In the genomic region with DNA sequence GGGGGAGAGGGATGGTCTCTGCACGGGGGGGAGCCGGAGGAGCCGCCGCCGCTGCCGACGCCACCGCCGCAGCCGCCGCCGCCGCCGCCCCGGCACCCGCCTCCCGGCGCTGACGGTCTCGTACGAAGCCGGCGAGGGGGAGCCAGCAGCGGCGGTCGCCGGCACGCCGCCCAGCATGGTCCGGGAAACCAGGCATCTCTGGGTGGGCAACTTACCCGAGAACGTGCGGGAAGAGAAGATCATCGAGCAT, we compare ENCODE assay signal across 7 cellular contexts. TPM values are rescaled to one million over a fixed set of nuclear protein-coding genes. Genes with fewer than 3 reads are reported as not detected.
DNase-seq lines count a peak whose midpoint lies in the region; ATAC-seq and TF ChIP-seq lines count a peak whose summit lies in the region.

No MANE protein-coding gene starts in this region.

- no peaks in the 10 kb centered on the region for H3K27me3 Mint-ChIP-seq in activated T-helper 1 cell treated with anti-CD3 and anti-CD28 coated beads, Interleukin-12 subunit alpha, Interleukin-12 subunit beta, Interleukin-2, Interleukin-4 antibody, amounts not matched to agents 30 ng/mL and 10 ng/mL and 1 ng/mL, durations not matched to agents 14 hours and 24 hours and 36 hours (ENCODE audit: insufficient read depth)

- H3K4me1 Mint-ChIP-seq in activated T-helper 1 cell treated with anti-CD3 and anti-CD28 coated beads, Interleukin-12 subunit alpha, Interleukin-12 subunit beta, Interleukin-2, Interleukin-4 antibody, amounts not matched to agents 30 ng/mL and 10 ng/mL and 1 ng/mL, durations not matched to agents 14 hours and 24 hours and 36 hours (ENCODE audit: low read depth), result peaks cover 46% of the 10 kb centered on the region

- H3K4me3 ChIP-seq in iPS-20b (ENCODE audit: low read length) (peak overlapping the region; percentile 91), stomach (peak overlapping the region; percentile 64 to 88 (median 80))

- H3K9me3 ChIP-seq in iPS-20b (ENCODE audit: insufficient read depth, low read depth, low read length) (no peaks in the 10 kb centered on the region), stomach (no peaks in the 10 kb centered on the region)

- intact Hi-C loops in activated T-helper 1 cell treated with anti-CD3 and anti-CD28 coated beads, Interleukin-12 subunit alpha, Interleukin-12 subunit beta, Interleukin-2, Interleukin-4 antibody, amounts not matched to agents 30 ng/mL and 10 ng/mL and 1 ng/mL, durations not matched to agents 14 hours and 24 hours and 36 hours (cut with micrococcal nuclease), result loop anchor here (1.0 to 10.0 kb wide), 7 partner anchors 13 to 433 kb away; partner anchors contain the start of genes DDI2 and ZBTB17
- intact Hi-C loops in stomach (cut with DNase I; ENCODE audit: low total_unique reads), result no loop called here

- H3K36me3 Mint-ChIP-seq in activated T-helper 1 cell treated with anti-CD3 and anti-CD28 coated beads, Interleukin-12 subunit alpha, Interleukin-12 subunit beta, Interleukin-2, Interleukin-4 antibody, amounts not matched to agents 30 ng/mL and 10 ng/mL and 1 ng/mL, durations not matched to agents 14 hours and 24 hours and 36 hours (ENCODE audit: low read depth), result peaks cover 11% of the 10 kb centered on the region

- peak overlapping the region; percentile 75 for H3K4me3 Mint-ChIP-seq in activated T-helper 1 cell treated with anti-CD3 and anti-CD28 coated beads, Interleukin-12 subunit alpha, Interleukin-12 subunit beta, Interleukin-2, Interleukin-4 antibody, amounts not matched to agents 30 ng/mL and 10 ng/mL and 1 ng/mL, durations not matched to agents 14 hours and 24 hours and 36 hours

- DNase-seq in activated T-helper 1 cell treated with anti-CD3 and anti-CD28 coated beads, Interleukin-12 subunit alpha, Interleukin-12 subunit beta, Interleukin-2, Interleukin-4 antibody, amounts not matched to agents 30 ng/mL and 10 ng/mL and 1 ng/mL, durations not matched to agents 14 hours and 24 hours and 36 hours (ENCODE audit: low spot score), result no peak
- DNase-seq in stomach, result no peak
- DNase-seq in NOMO-1 treated with dmso at 0.1 percent for 144 hours (lab: John Stamatoyannopoulos, UW; ENCODE audit: unreplicated experiment), result no peak

- no peak for TF ChIP-seq CTCF in stomach (IDR thresholded peaks at IDR 0.05)

- H3K9ac ChIP-seq in iPS-20b (ENCODE audit: low read depth, low read length), result peak overlapping the region; percentile 97; the same call in 1 of the 2 replicates

- H3K9me3 Mint-ChIP-seq in activated T-helper 1 cell treated with anti-CD3 and anti-CD28 coated beads, Interleukin-12 subunit alpha, Interleukin-12 subunit beta, Interleukin-2, Interleukin-4 antibody, amounts not matched to agents 30 ng/mL and 10 ng/mL and 1 ng/mL, durations not matched to agents 14 hours and 24 hours and 36 hours, result no peaks in the 10 kb centered on the region

- TF ChIP-seq POLR2A in stomach (IDR thresholded peaks at IDR 0.05), result no peak

- H3K4me1 ChIP-seq in iPS-20b (ENCODE audit: insufficient read depth, low read length), result peaks cover 16% of the 10 kb centered on the region
- H3K4me1 ChIP-seq in stomach, result peaks cover 12 to 69% (median 50%) of the 10 kb centered on the region in 4 donors

- H3K36me3 ChIP-seq in iPS-20b (ENCODE audit: insufficient read depth, low read depth, low read length) (no peaks in the 10 kb centered on the region), stomach (no peaks in the 10 kb centered on the region)

- H3K27ac Mint-ChIP-seq in activated T-helper 1 cell treated with anti-CD3 and anti-CD28 coated beads, Interleukin-12 subunit alpha, Interleukin-12 subunit beta, Interleukin-2, Interleukin-4 antibody, amounts not matched to agents 30 ng/mL and 10 ng/mL and 1 ng/mL, durations not matched to agents 14 hours and 24 hours and 36 hours, result peak overlapping the region; percentile 75

- 0% methylated on average over 5 to 34 of the region's 34 CpGs; no CpG with 5 or more reads in 1 of the 5 donors for WGBS in stomach, 5 donors

- H3K27me3 ChIP-seq in iPS-20b (ENCODE audit: insufficient read depth, low read length) (no peaks in the 10 kb centered on the region; the same call in 1 of the 2 replicates), stomach (no peaks in the 10 kb centered on the region)

- TF ChIP-seq EP300 in stomach (IDR thresholded peaks at IDR 0.05), result no peak

- peak; percentile 14 for ATAC-seq in HG02840 (IDR thresholded peaks at IDR 0.05; ENCODE audit: low FRiP score, unreplicated experiment)
- no peak for ATAC-seq in HG03439 (IDR thresholded peaks at IDR 0.05; ENCODE audit: unreplicated experiment)
- no peak for ATAC-seq in GM19328 (IDR thresholded peaks at IDR 0.05; ENCODE audit: unreplicated experiment)

- H3K27ac ChIP-seq in iPS-20b (ENCODE audit: low read length), result no peak overlapping the region
- H3K27ac ChIP-seq in stomach, result peak overlapping the region; percentile 93 to 99 (median 95)

RNA-seq across cellular contexts. Expression of gene SPEN, which starts 0.3 kb away (rescaled TPM):
- 81.9 and 87.6 TPM in 2 replicates for total RNA-seq in activated T-helper 1 cell treated with anti-CD3 and anti-CD28 coated beads, Interleukin-12 subunit alpha, Interleukin-12 subunit beta, Interleukin-2, Interleukin-4 antibody, amounts not matched to agents 30 ng/mL and 10 ng/mL and 1 ng/mL, durations not matched to agents 14 hours and 24 hours and 36 hours
- 100 to 1,000 TPM in 1 of 5 donors, 10 to 100 TPM in 4; 16.8 to 114 (median 44.9) TPM for total RNA-seq in stomach
- 10 to 100 TPM in 1 of 3 donors, 1 to 10 TPM in 2; 5.6 to 14.7 (median 8.7) TPM for polyA plus RNA-seq in stomach

RNA-seq across cellular contexts. Expression of gene UQCRHL, which starts 40.4 kb away (rescaled TPM):
- total RNA-seq in activated T-helper 1 cell treated with anti-CD3 and anti-CD28 coated beads, Interleukin-12 subunit alpha, Interleukin-12 subunit beta, Interleukin-2, Interleukin-4 antibody, amounts not matched to agents 30 ng/mL and 10 ng/mL and 1 ng/mL, durations not matched to agents 14 hours and 24 hours and 36 hours, result 1.3 and 1.5 TPM in 2 replicates
- 10 to 100 TPM in 1 of 5 donors, 1 to 10 TPM in 2, under 1 TPM in 1, not detected in 1; 0.58 to 11.0 (median 2.0) TPM for total RNA-seq in stomach
- 1 to 10 TPM; 2.4 to 3.4 (median 3.2) TPM for polyA plus RNA-seq in stomach
